In genomic region chr6:120938876-120939231, GRCh38 we compare ENCODE assay signal across 9 cellular contexts.
DNase-seq lines count a peak whose midpoint lies in the region; ATAC-seq lines count a peak whose summit lies in the region.
"Had no signal": no experiment of that assay in that cellular context is flagged by ENCODE, and none has a peak within 500 bp of the region (broad histone marks: within the 10 kb centered on the region; RNA-seq: fewer than 3 reads in every experiment).

No MANE protein-coding gene starts in this region.

- POLR2A ChIA-PET in activated CD4-positive, alpha-beta T cell treated with anti-CD3 and anti-CD28 coated beads for 36 hours (lab: Charles Lee): no interaction called here

- peak overlapping the region; percentile 1 to 88 (median 40) for H3K27ac Mint-ChIP-seq in IgD-negative memory B cell
- H3K27ac Mint-ChIP-seq in activated CD4-positive, alpha-beta T cell treated with anti-CD3 and anti-CD28 coated beads for 36 hours: no peak overlapping the region

- peak; percentile 99 for ATAC-seq in HG02840 (IDR thresholded peaks at IDR 0.05; ENCODE audit: low FRiP score, unreplicated experiment)
- no peak for ATAC-seq in activated CD4-positive, alpha-beta T cell treated with anti-CD3 and anti-CD28 coated beads for 36 hours
- ATAC-seq: left colon had no signal

- intact Hi-C loops in activated CD4-positive, alpha-beta T cell treated with anti-CD3 and anti-CD28 coated beads for 36 hours (cut with DNase I, micrococcal nuclease): no loop called here

- peak; percentile 25 for DNase-seq in GM19240 (ENCODE audit: insufficient read length, low spot score)
- peak; percentile 13 for DNase-seq in pons (ENCODE audit: low spot score)
- DNase-seq in activated CD4-positive, alpha-beta T cell treated with anti-CD3 and anti-CD28 coated beads for 36 hours: no peak
- DNase-seq in NCI-H187 (lab: John Stamatoyannopoulos, UW): no peak
- DNase-seq in NCI-H446 treated with DMSO at 0.1 percent for 48 hours (lab: John Stamatoyannopoulos, UW): no peak
- DNase-seq: left colon, sigmoid colon had no signal

- no peaks in the 10 kb centered on the region for H3K9me3 Mint-ChIP-seq in IgD-negative memory B cell
- no peaks in the 10 kb centered on the region for H3K9me3 Mint-ChIP-seq in activated CD4-positive, alpha-beta T cell treated with anti-CD3 and anti-CD28 coated beads for 36 hours (ENCODE audit: low read depth)

- H3K36me3 Mint-ChIP-seq in IgD-negative memory B cell: no peaks in the 10 kb centered on the region
- no peaks in the 10 kb centered on the region for H3K36me3 Mint-ChIP-seq in activated CD4-positive, alpha-beta T cell treated with anti-CD3 and anti-CD28 coated beads for 36 hours (ENCODE audit: low read depth)

- CTCF ChIA-PET in activated CD4-positive, alpha-beta T cell treated with anti-CD3 and anti-CD28 coated beads for 36 hours (lab: Charles Lee): no interaction called here

- peaks cover 12 to 24% (median 20%) of the 10 kb centered on the region in 3 donors for H3K4me1 Mint-ChIP-seq in IgD-negative memory B cell
- H3K4me1 Mint-ChIP-seq in activated CD4-positive, alpha-beta T cell treated with anti-CD3 and anti-CD28 coated beads for 36 hours: no peaks in the 10 kb centered on the region

- peak overlapping the region in 2 of 4 donors; percentile 61 to 74 for H3K4me3 Mint-ChIP-seq in IgD-negative memory B cell
- no peak overlapping the region for H3K4me3 Mint-ChIP-seq in activated CD4-positive, alpha-beta T cell treated with anti-CD3 and anti-CD28 coated beads for 36 hours

- no peaks in the 10 kb centered on the region for H3K27me3 Mint-ChIP-seq in IgD-negative memory B cell
- H3K27me3 Mint-ChIP-seq in activated CD4-positive, alpha-beta T cell treated with anti-CD3 and anti-CD28 coated beads for 36 hours: no peaks in the 10 kb centered on the region

Comparison
In these comparisons a context has a peak if more than half of its experiments do, and no peak if none do; other contexts are left out.
1. DNase-seq: peak in GM19240 (single experiment) and pons (single experiment); none in activated CD4-positive, alpha-beta T cell treated with anti-CD3 and anti-CD28 coated beads for 36 hours (single experiment), NCI-H187 (0 of 2) and NCI-H446 treated with DMSO at 0.1 percent for 48 hours (single experiment).